In the genomic region with DNA sequence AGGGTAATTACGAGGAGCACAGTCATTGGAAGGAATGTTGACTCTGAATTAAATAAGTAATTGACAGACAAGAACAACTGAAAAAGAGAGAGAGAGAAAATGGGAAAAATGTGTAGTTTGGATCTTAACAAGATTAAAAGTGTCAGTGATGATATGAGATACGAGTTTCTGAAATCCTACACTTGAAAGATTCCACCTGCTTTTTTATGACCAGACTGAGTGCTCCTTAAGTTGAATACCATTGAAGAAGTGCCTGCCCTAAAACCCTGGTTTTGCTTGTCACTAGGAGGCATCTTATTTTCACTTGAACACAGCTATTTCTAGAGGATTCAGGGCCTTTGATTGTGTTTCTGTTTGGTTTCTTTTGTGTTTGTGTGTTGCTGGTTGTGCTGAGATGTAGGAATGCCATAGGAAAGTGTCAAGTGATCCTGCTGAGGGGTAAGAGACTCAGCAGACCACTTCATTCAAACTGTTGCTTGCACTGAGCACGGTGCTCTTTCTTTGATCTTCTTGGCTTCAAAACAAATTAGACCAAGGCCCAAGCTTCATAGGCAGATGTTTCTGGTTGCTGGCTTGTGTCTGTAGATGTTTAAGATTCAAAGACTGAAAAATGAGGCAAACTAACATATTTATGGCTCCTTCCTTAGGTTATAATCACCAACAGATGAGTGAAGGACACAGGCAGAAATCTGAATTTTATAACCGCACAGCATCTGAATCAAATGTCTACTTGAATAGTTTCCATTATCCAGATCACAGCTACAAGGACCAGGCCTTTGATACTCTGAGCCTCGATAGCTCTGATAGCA, we compare ENCODE assay signal across 1 cellular context.
TF ChIP-seq lines count a peak whose summit lies in the region.

No MANE protein-coding gene starts in this region.

TF ChIP-seq in GM23338, 12 proteins besides CTCF, POLR2A, EP300 and RAD21:
- TF ChIP-seq NANOG (IDR thresholded peaks at IDR 0.05; ENCODE audit: borderline replicate concordance), result no peak
- TF ChIP-seq CREB1 (CRISPR knock-in tag; IDR thresholded peaks at IDR 0.05; ENCODE audit: low read depth), result no peak
- no peak for TF ChIP-seq EZH2 (IDR thresholded peaks at IDR 0.05; ENCODE audit: low read depth, unreplicated experiment)
- TF ChIP-seq, protein P1, sequence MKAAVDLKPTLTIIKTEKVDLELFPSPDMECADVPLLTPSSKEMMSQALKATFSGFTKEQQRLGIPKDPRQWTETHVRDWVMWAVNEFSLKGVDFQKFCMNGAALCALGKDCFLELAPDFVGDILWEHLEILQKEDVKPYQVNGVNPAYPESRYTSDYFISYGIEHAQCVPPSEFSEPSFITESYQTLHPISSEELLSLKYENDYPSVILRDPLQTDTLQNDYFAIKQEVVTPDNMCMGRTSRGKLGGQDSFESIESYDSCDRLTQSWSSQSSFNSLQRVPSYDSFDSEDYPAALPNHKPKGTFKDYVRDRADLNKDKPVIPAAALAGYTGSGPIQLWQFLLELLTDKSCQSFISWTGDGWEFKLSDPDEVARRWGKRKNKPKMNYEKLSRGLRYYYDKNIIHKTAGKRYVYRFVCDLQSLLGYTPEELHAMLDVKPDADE (IDR thresholded peaks at IDR 0.05), result no peak
- TF ChIP-seq EZH2phosphoT487 (IDR thresholded peaks at IDR 0.05; ENCODE audit: unreplicated experiment), result no peak
- no peak for TF ChIP-seq ZNF331 (CRISPR knock-in tag; IDR thresholded peaks at IDR 0.05; ENCODE audit: low read depth)
- TF ChIP-seq STAT1 (IDR thresholded peaks at IDR 0.05; ENCODE audit: unreplicated experiment), result no peak
- TF ChIP-seq POLR2AphosphoS5 (IDR thresholded peaks at IDR 0.05; ENCODE audit: low read depth), result no peak
- TF ChIP-seq JUNB (IDR thresholded peaks at IDR 0.05; ENCODE audit: unreplicated experiment), result no peak
- TF ChIP-seq, protein P2, sequence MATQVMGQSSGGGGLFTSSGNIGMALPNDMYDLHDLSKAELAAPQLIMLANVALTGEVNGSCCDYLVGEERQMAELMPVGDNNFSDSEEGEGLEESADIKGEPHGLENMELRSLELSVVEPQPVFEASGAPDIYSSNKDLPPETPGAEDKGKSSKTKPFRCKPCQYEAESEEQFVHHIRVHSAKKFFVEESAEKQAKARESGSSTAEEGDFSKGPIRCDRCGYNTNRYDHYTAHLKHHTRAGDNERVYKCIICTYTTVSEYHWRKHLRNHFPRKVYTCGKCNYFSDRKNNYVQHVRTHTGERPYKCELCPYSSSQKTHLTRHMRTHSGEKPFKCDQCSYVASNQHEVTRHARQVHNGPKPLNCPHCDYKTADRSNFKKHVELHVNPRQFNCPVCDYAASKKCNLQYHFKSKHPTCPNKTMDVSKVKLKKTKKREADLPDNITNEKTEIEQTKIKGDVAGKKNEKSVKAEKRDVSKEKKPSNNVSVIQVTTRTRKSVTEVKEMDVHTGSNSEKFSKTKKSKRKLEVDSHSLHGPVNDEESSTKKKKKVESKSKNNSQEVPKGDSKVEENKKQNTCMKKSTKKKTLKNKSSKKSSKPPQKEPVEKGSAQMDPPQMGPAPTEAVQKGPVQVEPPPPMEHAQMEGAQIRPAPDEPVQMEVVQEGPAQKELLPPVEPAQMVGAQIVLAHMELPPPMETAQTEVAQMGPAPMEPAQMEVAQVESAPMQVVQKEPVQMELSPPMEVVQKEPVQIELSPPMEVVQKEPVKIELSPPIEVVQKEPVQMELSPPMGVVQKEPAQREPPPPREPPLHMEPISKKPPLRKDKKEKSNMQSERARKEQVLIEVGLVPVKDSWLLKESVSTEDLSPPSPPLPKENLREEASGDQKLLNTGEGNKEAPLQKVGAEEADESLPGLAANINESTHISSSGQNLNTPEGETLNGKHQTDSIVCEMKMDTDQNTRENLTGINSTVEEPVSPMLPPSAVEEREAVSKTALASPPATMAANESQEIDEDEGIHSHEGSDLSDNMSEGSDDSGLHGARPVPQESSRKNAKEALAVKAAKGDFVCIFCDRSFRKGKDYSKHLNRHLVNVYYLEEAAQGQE (IDR thresholded peaks at IDR 0.05; ENCODE audit: unreplicated experiment), result no peak
- no peak for TF ChIP-seq ZNF114 (CRISPR knock-in tag; IDR thresholded peaks at IDR 0.05)
- TF ChIP-seq, protein P3, sequence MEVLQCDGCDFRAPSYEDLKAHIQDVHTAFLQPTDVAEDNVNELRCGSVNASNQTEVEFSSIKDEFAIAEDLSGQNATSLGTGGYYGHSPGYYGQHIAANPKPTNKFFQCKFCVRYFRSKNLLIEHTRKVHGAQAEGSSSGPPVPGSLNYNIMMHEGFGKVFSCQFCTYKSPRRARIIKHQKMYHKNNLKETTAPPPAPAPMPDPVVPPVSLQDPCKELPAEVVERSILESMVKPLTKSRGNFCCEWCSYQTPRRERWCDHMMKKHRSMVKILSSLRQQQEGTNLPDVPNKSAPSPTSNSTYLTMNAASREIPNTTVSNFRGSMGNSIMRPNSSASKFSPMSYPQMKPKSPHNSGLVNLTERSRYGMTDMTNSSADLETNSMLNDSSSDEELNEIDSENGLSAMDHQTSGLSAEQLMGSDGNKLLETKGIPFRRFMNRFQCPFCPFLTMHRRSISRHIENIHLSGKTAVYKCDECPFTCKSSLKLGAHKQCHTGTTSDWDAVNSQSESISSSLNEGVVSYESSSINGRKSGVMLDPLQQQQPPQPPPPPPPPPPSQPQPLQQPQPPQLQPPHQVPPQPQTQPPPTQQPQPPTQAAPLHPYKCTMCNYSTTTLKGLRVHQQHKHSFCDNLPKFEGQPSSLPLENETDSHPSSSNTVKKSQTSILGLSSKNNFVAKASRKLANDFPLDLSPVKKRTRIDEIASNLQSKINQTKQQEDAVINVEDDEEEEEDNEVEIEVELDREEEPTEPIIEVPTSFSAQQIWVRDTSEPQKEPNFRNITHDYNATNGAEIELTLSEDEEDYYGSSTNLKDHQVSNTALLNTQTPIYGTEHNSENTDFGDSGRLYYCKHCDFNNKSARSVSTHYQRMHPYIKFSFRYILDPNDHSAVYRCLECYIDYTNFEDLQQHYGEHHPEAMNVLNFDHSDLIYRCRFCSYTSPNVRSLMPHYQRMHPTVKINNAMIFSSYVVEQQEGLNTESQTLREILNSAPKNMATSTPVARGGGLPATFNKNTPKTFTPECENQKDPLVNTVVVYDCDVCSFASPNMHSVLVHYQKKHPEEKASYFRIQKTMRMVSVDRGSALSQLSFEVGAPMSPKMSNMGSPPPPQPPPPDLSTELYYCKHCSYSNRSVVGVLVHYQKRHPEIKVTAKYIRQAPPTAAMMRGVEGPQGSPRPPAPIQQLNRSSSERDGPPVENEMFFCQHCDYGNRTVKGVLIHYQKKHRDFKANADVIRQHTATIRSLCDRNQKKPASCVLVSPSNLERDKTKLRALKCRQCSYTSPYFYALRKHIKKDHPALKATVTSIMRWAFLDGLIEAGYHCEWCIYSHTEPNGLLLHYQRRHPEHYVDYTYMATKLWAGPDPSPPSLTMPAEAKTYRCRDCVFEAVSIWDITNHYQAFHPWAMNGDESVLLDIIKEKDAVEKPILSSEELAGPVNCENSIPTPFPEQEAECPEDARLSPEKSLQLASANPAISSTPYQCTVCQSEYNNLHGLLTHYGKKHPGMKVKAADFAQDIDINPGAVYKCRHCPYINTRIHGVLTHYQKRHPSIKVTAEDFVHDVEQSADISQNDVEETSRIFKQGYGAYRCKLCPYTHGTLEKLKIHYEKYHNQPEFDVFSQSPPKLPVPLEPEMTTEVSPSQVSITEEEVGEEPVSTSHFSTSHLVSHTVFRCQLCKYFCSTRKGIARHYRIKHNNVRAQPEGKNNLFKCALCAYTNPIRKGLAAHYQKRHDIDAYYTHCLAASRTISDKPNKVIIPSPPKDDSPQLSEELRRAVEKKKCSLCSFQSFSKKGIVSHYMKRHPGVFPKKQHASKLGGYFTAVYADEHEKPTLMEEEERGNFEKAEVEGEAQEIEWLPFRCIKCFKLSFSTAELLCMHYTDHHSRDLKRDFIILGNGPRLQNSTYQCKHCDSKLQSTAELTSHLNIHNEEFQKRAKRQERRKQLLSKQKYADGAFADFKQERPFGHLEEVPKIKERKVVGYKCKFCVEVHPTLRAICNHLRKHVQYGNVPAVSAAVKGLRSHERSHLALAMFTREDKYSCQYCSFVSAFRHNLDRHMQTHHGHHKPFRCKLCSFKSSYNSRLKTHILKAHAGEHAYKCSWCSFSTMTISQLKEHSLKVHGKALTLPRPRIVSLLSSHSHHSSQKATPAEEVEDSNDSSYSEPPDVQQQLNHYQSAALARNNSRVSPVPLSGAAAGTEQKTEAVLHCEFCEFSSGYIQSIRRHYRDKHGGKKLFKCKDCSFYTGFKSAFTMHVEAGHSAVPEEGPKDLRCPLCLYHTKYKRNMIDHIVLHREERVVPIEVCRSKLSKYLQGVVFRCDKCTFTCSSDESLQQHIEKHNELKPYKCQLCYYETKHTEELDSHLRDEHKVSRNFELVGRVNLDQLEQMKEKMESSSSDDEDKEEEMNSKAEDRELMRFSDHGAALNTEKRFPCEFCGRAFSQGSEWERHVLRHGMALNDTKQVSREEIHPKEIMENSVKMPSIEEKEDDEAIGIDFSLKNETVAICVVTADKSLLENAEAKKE (CRISPR knock-in tag; IDR thresholded peaks at IDR 0.05), result no peak
